ENCODE assay signal across 24 cellular contexts in the genomic region with DNA sequence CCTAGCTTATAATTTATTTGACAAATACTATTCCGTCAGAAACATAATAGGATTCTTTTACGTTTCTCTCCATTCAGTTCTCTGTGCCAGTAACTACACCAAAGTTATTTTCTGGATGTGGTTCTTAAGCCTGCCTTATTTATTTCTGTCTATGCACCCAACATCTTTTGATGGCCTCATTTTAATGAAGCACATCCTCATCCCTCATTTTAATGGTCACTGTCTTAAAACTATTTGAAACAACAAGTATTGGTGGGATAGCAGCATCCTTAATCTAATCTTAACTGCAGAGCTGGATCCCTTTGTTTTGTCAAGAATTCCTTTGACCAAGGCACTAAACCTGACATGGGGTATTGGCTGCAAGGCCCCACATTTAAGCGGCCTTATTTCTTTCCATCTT.
"Had no signal": no experiment of that assay in that cellular context is flagged by ENCODE, and none has a peak within 500 bp of the region (broad histone marks: within the 10 kb centered on the region; RNA-seq: fewer than 3 reads in every experiment).

No MANE protein-coding gene starts in this region.

- H3K4me3 ChIP-seq: heart right ventricle, left ventricle myocardium inferior, lung, ovary, prostate gland, sigmoid colon, tibial nerve, vagina had no signal

- H3K36me3 ChIP-seq: ovary, prostate gland had no signal

- DNase-seq: heart right ventricle; hippocampal formation; left cardiac atrium; left ventricle myocardium inferior; naive B cell; natural killer cell; ovary; posterior cingulate gyrus; retina; right cardiac atrium; sigmoid colon; small intestine; stimulated activated CD4-positive, alpha-beta T cell treated with anti-CD3 and anti-CD28 coated beads, Interleukin-1b, Interleukin-23, amount 100 ng/mL, for 48 hours; stimulated activated CD4-positive, alpha-beta T cell treated with anti-CD3 and anti-CD28 coated beads, Interleukin-2, amount 100 ng/mL, for 48 hours; stimulated activated CD4-positive, alpha-beta T cell treated with anti-CD3 and anti-CD28 coated beads, Interleukin-4, amount 100 ng/mL, for 4 hours; stimulated activated CD8-positive, alpha-beta memory T cell treated with anti-CD3 and anti-CD28 coated beads, Interleukin-4, amount 100 ng/mL, for 48 hours; stimulated activated naive CD4-positive, alpha-beta T cell treated with Interleukin-2 at 50 U/mL for 16 hours; stimulated activated naive CD8-positive, alpha-beta T cell treated with anti-CD3 and anti-CD28 coated beads, Interleukin-15, amount 100 ng/mL, for 72 hours; substantia nigra had no signal

- H3K4me1 ChIP-seq: prostate gland, tibial nerve had no signal

- ATAC-seq: heart right ventricle; left cardiac atrium; natural killer cell; right cardiac atrium; stimulated activated memory B cell treated with anti-CD40 and anti-IgM and Interleukin-4, amounts not matched to agents 10 μg/mL and 1 μg/mL and 100 μg/mL, for 72 hours; stimulated activated naive CD8-positive, alpha-beta T cell treated with anti-CD3 and anti-CD28 coated beads, Interleukin-15, amount 100 ng/mL, for 72 hours had no signal

- H3K27ac ChIP-seq: heart right ventricle, left ventricle myocardium inferior, ovary, prostate gland, sigmoid colon, tibial nerve, vagina had no signal

- H3K27me3 ChIP-seq: heart right ventricle, ovary, sigmoid colon, tibial nerve, vagina had no signal
